9 cellular contexts compared by ENCODE assay signal in the genomic region with DNA sequence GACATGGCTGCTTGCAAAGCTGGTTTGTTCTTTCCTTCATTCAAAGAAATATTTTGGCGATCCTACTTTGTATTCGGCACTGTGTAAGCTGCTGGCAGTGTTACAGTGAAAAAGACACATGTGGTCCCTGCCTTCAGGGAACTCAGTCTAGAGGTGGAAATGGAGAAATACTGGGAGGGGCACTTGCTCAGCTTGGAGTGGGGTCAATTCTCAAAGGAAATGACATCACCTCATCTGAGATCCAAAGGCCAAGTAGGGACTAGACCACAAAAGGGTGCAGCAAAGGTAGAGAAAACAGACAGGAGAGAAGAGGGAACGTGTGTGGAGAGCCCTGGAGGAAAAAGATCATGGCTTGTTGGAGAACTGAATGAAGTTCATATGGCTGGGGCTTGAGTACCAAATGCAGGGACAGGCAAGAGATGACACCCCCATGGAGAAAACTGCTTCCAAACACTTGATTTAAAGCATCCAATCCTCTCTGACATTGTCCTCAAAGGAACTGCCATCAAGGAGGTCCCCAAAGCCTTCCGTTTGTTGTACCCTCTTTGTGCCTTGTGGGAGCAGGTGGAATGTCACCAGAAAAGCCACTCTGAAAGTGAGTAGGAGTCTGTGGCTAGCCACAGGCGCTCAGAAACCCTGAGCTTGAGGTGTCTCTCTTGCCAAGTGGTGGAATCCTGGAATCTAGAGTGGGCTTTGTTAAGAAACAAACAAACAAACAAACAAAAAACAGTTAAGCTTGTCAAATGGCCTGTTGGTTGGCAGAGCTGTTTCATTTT. TPM values are rescaled to one million over a fixed set of nuclear protein-coding genes. Genes with fewer than 3 reads are reported as not detected.
DNase-seq lines count a peak whose midpoint lies in the region; ATAC-seq, FAIRE-seq and TF ChIP-seq lines count a peak whose summit lies in the region.
"Had no signal": no experiment of that assay in that cellular context is flagged by ENCODE, and none has a peak within 500 bp of the region (broad histone marks: within the 10 kb centered on the region; RNA-seq: fewer than 3 reads in every experiment).

No MANE protein-coding gene starts in this region.

- H3K9me3 ChIP-seq in pancreas, result no peaks in the 10 kb centered on the region

- no peak overlapping the region for H3K4me3 ChIP-seq in pancreas

- WGBS in pancreas, 2 donors, result 63 to 70% methylated on average over 5 of the region's 5 CpGs

- ATAC-seq in pancreas (peak in 3 of 4 donors; percentile 28 to 68 (median 31)), GM18505 (IDR thresholded peaks at IDR 0.05; ENCODE audit: unreplicated experiment) (no peak), HG03175 (IDR thresholded peaks at IDR 0.05; ENCODE audit: unreplicated experiment) (no peak)

- H3K4me1 ChIP-seq in pancreas, result no peaks in the 10 kb centered on the region

- no peak for FAIRE-seq in pancreas (lab: Jason Lieb, UNC)

- H3K27me3 ChIP-seq in pancreas, result no peaks in the 10 kb centered on the region

- H3K27ac ChIP-seq in epithelial cell of prostate (peak overlapping the region; percentile 56), pancreas (no peak overlapping the region)

- no peak for TF ChIP-seq POLR2A in GM18505 (IDR thresholded peaks at IDR 0.05; ENCODE audit: borderline replicate concordance, extremely low read depth, insufficient read depth, insufficient read length)

- TF ChIP-seq CTCF in pancreas (IDR thresholded peaks at IDR 0.05), result no peak

- DNase-seq in GF-D8 (lab: John Stamatoyannopoulos, UW), result peak; percentile 80
- peak; percentile 25 for DNase-seq in NOMO-1 treated with DMSO at 0.1 percent for 48 hours (lab: John Stamatoyannopoulos, UW; ENCODE audit: unreplicated experiment)
- no peak for DNase-seq in epithelial cell of prostate (ENCODE audit: low read depth, low spot score)
- DNase-seq in pancreas, result no peak
- DNase-seq in NCI-H1694 treated with DMSO at 0.1 percent for 48 hours (lab: John Stamatoyannopoulos, UW), result no peak
- DNase-seq: cortex of kidney had no signal

- peaks cover 0 to 4% (median 0%) of the 10 kb centered on the region in 3 donors for H3K36me3 ChIP-seq in pancreas

- intact Hi-C loops in pancreas (cut with DNase I), result no loop called here

RNA-seq across cellular contexts. Expression of a gene that starts 48.3 kb away (rescaled TPM):
- under 1 TPM; 0.13 to 0.84 (median 0.35) TPM for total RNA-seq in pancreas
- polyA plus RNA-seq in pancreas, result 1 to 10 TPM; 2.9 to 4.7 TPM
- total RNA-seq: mononuclear cell had no signal

RNA-seq across cellular contexts. Expression of a gene that starts 48.4 kb away (rescaled TPM):
- 1 to 10 TPM; 1.0 to 2.7 (median 1.8) TPM for total RNA-seq in pancreas
- polyA plus RNA-seq in pancreas, result 1 to 10 TPM; 3.0 to 7.3 TPM

RNA-seq across cellular contexts. Expression of a gene that starts 48.6 kb away (rescaled TPM):
- 10 to 100 TPM in 2 of 6 donors, 1 to 10 TPM in 4; 2.2 to 12.9 (median 7.1) TPM for total RNA-seq in pancreas
- polyA plus RNA-seq in pancreas, result 10 to 100 TPM in 1 of 2 donors, 1 to 10 TPM in 1; 4.3 to 10.3 TPM

Comparison
In these comparisons a context has a peak if more than half of its experiments do, and no peak if none do; other contexts are left out.
1. DNase-seq: peak in GF-D8 (single experiment) and NOMO-1 treated with DMSO at 0.1 percent for 48 hours (single experiment); none in epithelial cell of prostate (single experiment), pancreas (0 of 6) and NCI-H1694 treated with DMSO at 0.1 percent for 48 hours (single experiment).
2. ATAC-seq: peak in pancreas (3 of 4); none in GM18505 (single experiment) and HG03175 (single experiment).